In the genomic region with DNA sequence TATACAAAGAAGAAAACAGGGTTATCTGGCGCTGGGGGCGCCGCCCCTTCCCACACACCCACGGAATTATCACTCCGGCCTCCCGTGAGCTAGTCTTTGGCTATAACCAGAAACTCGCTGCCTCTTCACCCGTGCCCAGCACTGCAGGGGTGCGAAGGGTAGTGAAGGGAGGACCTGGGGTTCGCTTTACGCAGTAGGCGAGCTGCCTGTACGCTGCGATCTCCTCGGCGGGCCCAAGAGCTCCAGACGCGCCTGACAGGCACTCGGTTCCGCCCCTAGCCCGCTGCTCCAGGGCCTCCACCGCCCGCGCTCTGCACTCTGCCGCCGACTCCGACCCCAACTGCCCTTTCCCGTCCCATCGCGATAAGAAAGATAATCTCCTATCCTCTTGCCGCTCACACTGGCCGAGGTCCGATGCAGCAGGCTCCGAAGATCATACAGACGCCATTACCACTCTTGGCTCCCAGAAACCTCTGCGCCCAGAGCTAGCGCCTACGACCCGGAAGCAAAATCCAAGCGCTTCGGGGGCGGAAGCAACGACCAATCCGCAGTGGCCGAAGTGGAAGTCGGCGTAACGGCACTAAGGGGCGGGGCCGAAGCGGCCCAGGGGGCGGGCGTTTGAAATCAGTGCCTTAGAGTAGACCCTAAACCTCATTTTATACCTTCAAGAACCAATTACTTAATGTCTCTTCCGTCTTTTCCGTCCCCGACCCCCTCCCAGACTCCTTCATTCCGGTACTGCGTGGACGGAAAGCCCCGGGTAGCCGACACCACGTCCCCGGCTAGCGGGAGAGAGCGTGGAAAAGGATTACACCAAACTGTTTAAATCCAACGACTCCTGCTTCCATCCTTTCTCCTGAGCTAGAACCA, we compare ENCODE assay signal across 1 cellular context.
TF ChIP-seq lines count a peak whose summit lies in the region.

A gene (minus strand): TSS at position 458 of the 870 bp plus-strand sequence. CDS start 1,371 bp downstream, outside the sequence.
A gene (plus strand): TSS at position 611 of the 870 bp plus-strand sequence. CDS start 23,664 bp downstream, outside the sequence.

TF ChIP-seq in HepG2, 621 proteins besides CTCF, POLR2A, EP300 and RAD21 (continued from another document and continues in another):
- TF ChIP-seq, protein P1, sequence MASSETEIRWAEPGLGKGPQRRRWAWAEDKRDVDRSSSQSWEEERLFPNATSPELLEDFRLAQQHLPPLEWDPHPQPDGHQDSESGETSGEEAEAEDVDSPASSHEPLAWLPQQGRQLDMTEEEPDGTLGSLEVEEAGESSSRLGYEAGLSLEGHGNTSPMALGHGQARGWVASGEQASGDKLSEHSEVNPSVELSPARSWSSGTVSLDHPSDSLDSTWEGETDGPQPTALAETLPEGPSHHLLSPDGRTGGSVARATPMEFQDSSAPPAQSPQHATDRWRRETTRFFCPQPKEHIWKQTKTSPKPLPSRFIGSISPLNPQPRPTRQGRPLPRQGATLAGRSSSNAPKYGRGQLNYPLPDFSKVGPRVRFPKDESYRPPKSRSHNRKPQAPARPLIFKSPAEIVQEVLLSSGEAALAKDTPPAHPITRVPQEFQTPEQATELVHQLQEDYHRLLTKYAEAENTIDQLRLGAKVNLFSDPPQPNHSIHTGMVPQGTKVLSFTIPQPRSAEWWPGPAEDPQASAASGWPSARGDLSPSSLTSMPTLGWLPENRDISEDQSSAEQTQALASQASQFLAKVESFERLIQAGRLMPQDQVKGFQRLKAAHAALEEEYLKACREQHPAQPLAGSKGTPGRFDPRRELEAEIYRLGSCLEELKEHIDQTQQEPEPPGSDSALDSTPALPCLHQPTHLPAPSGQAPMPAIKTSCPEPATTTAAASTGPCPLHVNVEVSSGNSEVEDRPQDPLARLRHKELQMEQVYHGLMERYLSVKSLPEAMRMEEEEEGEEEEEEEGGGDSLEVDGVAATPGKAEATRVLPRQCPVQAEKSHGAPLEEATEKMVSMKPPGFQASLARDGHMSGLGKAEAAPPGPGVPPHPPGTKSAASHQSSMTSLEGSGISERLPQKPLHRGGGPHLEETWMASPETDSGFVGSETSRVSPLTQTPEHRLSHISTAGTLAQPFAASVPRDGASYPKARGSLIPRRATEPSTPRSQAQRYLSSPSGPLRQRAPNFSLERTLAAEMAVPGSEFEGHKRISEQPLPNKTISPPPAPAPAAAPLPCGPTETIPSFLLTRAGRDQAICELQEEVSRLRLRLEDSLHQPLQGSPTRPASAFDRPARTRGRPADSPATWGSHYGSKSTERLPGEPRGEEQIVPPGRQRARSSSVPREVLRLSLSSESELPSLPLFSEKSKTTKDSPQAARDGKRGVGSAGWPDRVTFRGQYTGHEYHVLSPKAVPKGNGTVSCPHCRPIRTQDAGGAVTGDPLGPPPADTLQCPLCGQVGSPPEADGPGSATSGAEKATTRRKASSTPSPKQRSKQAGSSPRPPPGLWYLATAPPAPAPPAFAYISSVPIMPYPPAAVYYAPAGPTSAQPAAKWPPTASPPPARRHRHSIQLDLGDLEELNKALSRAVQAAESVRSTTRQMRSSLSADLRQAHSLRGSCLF (CRISPR knock-in tag; IDR thresholded peaks at IDR 0.05; ENCODE audit: borderline replicate concordance): no peak
- no peak for TF ChIP-seq STAT5B (CRISPR knock-in tag; IDR thresholded peaks at IDR 0.05)
- TF ChIP-seq PITX1 (CRISPR knock-in tag; IDR thresholded peaks at IDR 0.05): no peak
- TF ChIP-seq, protein P2, sequence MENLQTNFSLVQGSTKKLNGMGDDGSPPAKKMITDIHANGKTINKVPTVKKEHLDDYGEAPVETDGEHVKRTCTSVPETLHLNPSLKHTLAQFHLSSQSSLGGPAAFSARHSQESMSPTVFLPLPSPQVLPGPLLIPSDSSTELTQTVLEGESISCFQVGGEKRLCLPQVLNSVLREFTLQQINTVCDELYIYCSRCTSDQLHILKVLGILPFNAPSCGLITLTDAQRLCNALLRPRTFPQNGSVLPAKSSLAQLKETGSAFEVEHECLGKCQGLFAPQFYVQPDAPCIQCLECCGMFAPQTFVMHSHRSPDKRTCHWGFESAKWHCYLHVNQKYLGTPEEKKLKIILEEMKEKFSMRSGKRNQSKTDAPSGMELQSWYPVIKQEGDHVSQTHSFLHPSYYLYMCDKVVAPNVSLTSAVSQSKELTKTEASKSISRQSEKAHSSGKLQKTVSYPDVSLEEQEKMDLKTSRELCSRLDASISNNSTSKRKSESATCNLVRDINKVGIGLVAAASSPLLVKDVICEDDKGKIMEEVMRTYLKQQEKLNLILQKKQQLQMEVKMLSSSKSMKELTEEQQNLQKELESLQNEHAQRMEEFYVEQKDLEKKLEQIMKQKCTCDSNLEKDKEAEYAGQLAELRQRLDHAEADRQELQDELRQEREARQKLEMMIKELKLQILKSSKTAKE (CRISPR knock-in tag; IDR thresholded peaks at IDR 0.05; ENCODE audit: borderline replicate concordance): no peak
- TF ChIP-seq ZFP82 (CRISPR knock-in tag; IDR thresholded peaks at IDR 0.05; ENCODE audit: borderline replicate concordance): 0 out of 2 replicates have a peak, but pooled peaks have one; percentile 25
- TF ChIP-seq ARHGAP35 (CRISPR knock-in tag; IDR thresholded peaks at IDR 0.05; ENCODE audit: borderline replicate concordance): no peak
- peak; percentile 51 for TF ChIP-seq AGO2 (optimal IDR thresholded peaks at IDR 0.05; ENCODE audit: low read depth, low read length)
- TF ChIP-seq ZNF256 (CRISPR knock-in tag; conservative IDR thresholded peaks at IDR 0.05): no peak
- TF ChIP-seq SP2 (CRISPR knock-in tag; IDR thresholded peaks at IDR 0.05): peak; percentile 90
- TF ChIP-seq, protein P3, sequence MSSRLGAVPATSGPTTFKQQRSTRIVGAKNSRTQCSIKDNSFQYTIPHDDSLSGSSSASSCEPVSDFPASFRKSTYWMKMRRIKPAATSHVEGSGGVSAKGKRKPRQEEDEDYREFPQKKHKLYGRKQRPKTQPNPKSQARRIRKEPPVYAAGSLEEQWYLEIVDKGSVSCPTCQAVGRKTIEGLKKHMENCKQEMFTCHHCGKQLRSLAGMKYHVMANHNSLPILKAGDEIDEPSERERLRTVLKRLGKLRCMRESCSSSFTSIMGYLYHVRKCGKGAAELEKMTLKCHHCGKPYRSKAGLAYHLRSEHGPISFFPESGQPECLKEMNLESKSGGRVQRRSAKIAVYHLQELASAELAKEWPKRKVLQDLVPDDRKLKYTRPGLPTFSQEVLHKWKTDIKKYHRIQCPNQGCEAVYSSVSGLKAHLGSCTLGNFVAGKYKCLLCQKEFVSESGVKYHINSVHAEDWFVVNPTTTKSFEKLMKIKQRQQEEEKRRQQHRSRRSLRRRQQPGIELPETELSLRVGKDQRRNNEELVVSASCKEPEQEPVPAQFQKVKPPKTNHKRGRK (CRISPR knock-in tag; IDR thresholded peaks at IDR 0.05): no peak
- no peak for TF ChIP-seq BRCA1 (CRISPR knock-in tag; IDR thresholded peaks at IDR 0.05)
- peak; percentile 91 for TF ChIP-seq SAP130 (CRISPR knock-in tag; IDR thresholded peaks at IDR 0.05; ENCODE audit: low read depth)
- TF ChIP-seq ZNF354B (CRISPR knock-in tag; IDR thresholded peaks at IDR 0.05): no peak
- TF ChIP-seq ZNF878 (CRISPR knock-in tag; IDR thresholded peaks at IDR 0.05): no peak; the same call in 1 of the 2 replicates
- TF ChIP-seq, protein P4, sequence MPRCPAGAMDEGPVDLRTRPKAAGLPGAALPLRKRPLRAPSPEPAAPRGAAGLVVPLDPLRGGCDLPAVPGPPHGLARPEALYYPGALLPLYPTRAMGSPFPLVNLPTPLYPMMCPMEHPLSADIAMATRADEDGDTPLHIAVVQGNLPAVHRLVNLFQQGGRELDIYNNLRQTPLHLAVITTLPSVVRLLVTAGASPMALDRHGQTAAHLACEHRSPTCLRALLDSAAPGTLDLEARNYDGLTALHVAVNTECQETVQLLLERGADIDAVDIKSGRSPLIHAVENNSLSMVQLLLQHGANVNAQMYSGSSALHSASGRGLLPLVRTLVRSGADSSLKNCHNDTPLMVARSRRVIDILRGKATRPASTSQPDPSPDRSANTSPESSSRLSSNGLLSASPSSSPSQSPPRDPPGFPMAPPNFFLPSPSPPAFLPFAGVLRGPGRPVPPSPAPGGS (CRISPR knock-in tag; IDR thresholded peaks at IDR 0.05): no peak
- TF ChIP-seq ZBTB8A (CRISPR knock-in tag; IDR thresholded peaks at IDR 0.05; ENCODE audit: borderline replicate concordance, low read depth): no peak
- peak; percentile 58; the same call in 1 of the 2 replicates for TF ChIP-seq BORCS8-MEF2B (CRISPR knock-in tag; IDR thresholded peaks at IDR 0.05)
- TF ChIP-seq EED (CRISPR knock-in tag; IDR thresholded peaks at IDR 0.05): peak; percentile 70; the same call in 1 of the 2 replicates
- TF ChIP-seq MXD4 (CRISPR knock-in tag; IDR thresholded peaks at IDR 0.05): 0 out of 2 replicates have a peak, but pooled peaks have one; percentile 42
- no peak for TF ChIP-seq ZNF180 (CRISPR knock-in tag; IDR thresholded peaks at IDR 0.05; ENCODE audit: borderline replicate concordance, low read depth)
- TF ChIP-seq CREB1 (IDR thresholded peaks at IDR 0.05): peak; percentile 57
- TF ChIP-seq CREB1 (CRISPR knock-in tag; IDR thresholded peaks at IDR 0.05): peak; percentile 81
- no peak for TF ChIP-seq CCAR2 (optimal IDR thresholded peaks at IDR 0.05; ENCODE audit: low read depth, low read length)
- TF ChIP-seq SIX4 (CRISPR knock-in tag; IDR thresholded peaks at IDR 0.05): no peak
- TF ChIP-seq, protein P5, sequence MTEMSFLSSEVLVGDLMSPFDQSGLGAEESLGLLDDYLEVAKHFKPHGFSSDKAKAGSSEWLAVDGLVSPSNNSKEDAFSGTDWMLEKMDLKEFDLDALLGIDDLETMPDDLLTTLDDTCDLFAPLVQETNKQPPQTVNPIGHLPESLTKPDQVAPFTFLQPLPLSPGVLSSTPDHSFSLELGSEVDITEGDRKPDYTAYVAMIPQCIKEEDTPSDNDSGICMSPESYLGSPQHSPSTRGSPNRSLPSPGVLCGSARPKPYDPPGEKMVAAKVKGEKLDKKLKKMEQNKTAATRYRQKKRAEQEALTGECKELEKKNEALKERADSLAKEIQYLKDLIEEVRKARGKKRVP (CRISPR knock-in tag; IDR thresholded peaks at IDR 0.05): no peak
- no peak for TF ChIP-seq ZFAT (CRISPR knock-in tag; conservative IDR thresholded peaks at IDR 0.05)
- TF ChIP-seq IRF2 (CRISPR knock-in tag; IDR thresholded peaks at IDR 0.05): peak; percentile 77
- no peak for TF ChIP-seq ZNF24 (IDR thresholded peaks at IDR 0.05)
- TF ChIP-seq, protein P6, sequence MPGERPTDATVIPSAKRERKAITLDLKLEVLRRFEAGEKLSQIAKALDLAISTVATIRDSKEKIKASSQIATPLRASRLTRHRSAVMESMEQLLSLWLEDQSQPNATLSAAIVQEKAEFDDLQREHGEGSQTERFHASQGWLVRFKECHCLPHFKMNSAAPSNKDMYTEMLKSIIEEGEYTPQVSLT (CRISPR knock-in tag; IDR thresholded peaks at IDR 0.05; ENCODE audit: borderline replicate concordance, low read depth): no peak
- TF ChIP-seq, protein P7, sequence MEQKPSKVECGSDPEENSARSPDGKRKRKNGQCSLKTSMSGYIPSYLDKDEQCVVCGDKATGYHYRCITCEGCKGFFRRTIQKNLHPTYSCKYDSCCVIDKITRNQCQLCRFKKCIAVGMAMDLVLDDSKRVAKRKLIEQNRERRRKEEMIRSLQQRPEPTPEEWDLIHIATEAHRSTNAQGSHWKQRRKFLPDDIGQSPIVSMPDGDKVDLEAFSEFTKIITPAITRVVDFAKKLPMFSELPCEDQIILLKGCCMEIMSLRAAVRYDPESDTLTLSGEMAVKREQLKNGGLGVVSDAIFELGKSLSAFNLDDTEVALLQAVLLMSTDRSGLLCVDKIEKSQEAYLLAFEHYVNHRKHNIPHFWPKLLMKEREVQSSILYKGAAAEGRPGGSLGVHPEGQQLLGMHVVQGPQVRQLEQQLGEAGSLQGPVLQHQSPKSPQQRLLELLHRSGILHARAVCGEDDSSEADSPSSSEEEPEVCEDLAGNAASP (CRISPR knock-in tag; IDR thresholded peaks at IDR 0.05; ENCODE audit: borderline replicate concordance): peak; percentile 53; the same call in 1 of the 2 replicates
- no peak for TF ChIP-seq KLF13 (CRISPR knock-in tag; IDR thresholded peaks at IDR 0.05)
- no peak for TF ChIP-seq MAF1 (CRISPR knock-in tag; IDR thresholded peaks at IDR 0.05; ENCODE audit: borderline replicate concordance)
- TF ChIP-seq CHD4 (IDR thresholded peaks at IDR 0.05; ENCODE audit: borderline replicate concordance, low read length): no peak
- TF ChIP-seq MIER3 (CRISPR knock-in tag; IDR thresholded peaks at IDR 0.05; ENCODE audit: borderline replicate concordance): peak; percentile 40; the same call in 1 of the 2 replicates
- TF ChIP-seq, protein P8, sequence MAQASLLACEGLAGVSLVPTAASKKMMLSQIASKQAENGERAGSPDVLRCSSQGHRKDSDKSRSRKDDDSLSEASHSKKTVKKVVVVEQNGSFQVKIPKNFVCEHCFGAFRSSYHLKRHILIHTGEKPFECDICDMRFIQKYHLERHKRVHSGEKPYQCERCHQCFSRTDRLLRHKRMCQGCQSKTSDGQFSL (CRISPR knock-in tag; IDR thresholded peaks at IDR 0.05): no peak
- TF ChIP-seq ZC3H4 (CRISPR knock-in tag; IDR thresholded peaks at IDR 0.05; ENCODE audit: borderline replicate concordance): no peak
- 0 out of 2 replicates have a peak, but pooled peaks have one; percentile 51 for TF ChIP-seq RORA (CRISPR knock-in tag; IDR thresholded peaks at IDR 0.05)
- TF ChIP-seq SRY (CRISPR knock-in tag; IDR thresholded peaks at IDR 0.05): no peak
- TF ChIP-seq ZNF788 (CRISPR knock-in tag; IDR thresholded peaks at IDR 0.05; ENCODE audit: borderline replicate concordance): peak; percentile 90; the same call in 1 of the 2 replicates
- TF ChIP-seq, protein P9, sequence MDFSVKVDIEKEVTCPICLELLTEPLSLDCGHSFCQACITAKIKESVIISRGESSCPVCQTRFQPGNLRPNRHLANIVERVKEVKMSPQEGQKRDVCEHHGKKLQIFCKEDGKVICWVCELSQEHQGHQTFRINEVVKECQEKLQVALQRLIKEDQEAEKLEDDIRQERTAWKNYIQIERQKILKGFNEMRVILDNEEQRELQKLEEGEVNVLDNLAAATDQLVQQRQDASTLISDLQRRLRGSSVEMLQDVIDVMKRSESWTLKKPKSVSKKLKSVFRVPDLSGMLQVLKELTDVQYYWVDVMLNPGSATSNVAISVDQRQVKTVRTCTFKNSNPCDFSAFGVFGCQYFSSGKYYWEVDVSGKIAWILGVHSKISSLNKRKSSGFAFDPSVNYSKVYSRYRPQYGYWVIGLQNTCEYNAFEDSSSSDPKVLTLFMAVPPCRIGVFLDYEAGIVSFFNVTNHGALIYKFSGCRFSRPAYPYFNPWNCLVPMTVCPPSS (IDR thresholded peaks at IDR 0.05): no peak
- 0 out of 2 replicates have a peak, but pooled peaks have one; percentile 14 for TF ChIP-seq FOXK2 (IDR thresholded peaks at IDR 0.05)
- TF ChIP-seq FOXK1 (CRISPR knock-in tag; IDR thresholded peaks at IDR 0.05; ENCODE audit: borderline replicate concordance, low read depth): peak; percentile 95
- no peak for TF ChIP-seq ZNF619 (CRISPR knock-in tag; IDR thresholded peaks at IDR 0.05)
- no peak for TF ChIP-seq GPN1 (CRISPR knock-in tag; IDR thresholded peaks at IDR 0.05; ENCODE audit: borderline replicate concordance)
- no peak for TF ChIP-seq ZKSCAN8 (CRISPR knock-in tag; IDR thresholded peaks at IDR 0.05; ENCODE audit: borderline replicate concordance)
- peak; percentile 54 for TF ChIP-seq RBM39 (IDR thresholded peaks at IDR 0.05; ENCODE audit: low read depth, low read length, poor library complexity, severe bottlenecking)
- TF ChIP-seq GTF3A (CRISPR knock-in tag; conservative IDR thresholded peaks at IDR 0.05): no peak
- TF ChIP-seq ARNT2 (CRISPR knock-in tag; IDR thresholded peaks at IDR 0.05; ENCODE audit: low read depth): peak; percentile 7; the same call in 1 of the 2 replicates
- TF ChIP-seq PHF20 (CRISPR knock-in tag; IDR thresholded peaks at IDR 0.05): peak; percentile 97
